8 cellular contexts compared by ENCODE assay signal in the genomic region with DNA sequence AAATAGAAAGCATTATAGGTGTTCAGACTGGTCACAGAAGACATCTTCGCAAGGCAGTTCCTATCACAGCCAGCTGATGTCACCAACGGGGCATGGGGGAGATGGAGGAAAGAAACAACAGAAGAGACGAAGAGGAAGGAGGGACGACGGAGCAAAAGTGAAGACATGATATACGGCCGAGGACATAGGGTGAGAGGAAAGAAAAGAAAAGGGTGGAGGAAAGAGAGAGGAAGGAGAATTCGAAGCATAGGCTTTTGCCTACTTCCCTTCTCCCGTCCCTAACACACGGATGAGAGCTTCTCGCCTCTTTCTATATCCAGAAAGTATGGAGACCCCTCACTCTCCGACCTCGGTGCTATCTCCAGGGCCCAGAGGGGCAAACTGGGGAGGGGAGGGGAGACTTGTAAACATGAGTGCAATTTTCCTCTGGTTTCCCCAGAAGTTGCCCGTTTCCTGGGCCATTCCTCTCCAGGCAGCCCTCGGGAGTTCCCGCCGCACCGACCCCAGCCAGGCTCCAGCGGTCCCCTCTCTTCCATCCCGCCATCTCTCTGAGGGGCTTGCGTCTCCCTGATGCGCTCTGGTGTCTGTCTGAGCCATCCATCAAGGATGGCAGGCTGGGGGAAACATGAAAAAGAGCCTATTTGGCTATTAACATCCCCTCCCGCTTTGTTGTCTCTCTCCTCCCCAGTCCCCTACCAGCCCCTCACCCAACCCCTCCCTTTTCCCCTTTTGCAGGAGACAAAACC. TPM values are rescaled to one million over a fixed set of nuclear protein-coding genes. Genes with fewer than 3 reads are reported as not detected.
DNase-seq lines count a peak whose midpoint lies in the region; ATAC-seq, FAIRE-seq and TF ChIP-seq lines count a peak whose summit lies in the region.

No MANE protein-coding gene starts in this region.

- H3K4me3 ChIP-seq in AG10803 (ENCODE audit: low read length) (peak overlapping the region; percentile 53), fibroblast of mammary gland (ENCODE audit: control insufficient read depth, low read depth, low read length) (peak overlapping the region; percentile 19), trophoblast cell (ENCODE audit: low read depth, low read length) (no peak overlapping the region)

- no peak overlapping the region for H3K27ac ChIP-seq in trophoblast cell (ENCODE audit: low read depth, low read length)

- H3K36me3 Mint-ChIP-seq in activated CD4-positive, alpha-beta memory T cell treated with anti-CD3 and anti-CD28 coated beads, Interleukin-2, amount 10 ng/mL, durations not matched to agents 7 days and 5 days (ENCODE audit: low read depth) = no peaks in the 10 kb centered on the region

- no peak overlapping the region for H3K18ac ChIP-seq in trophoblast cell (ENCODE audit: low read length)

- H3K4me1 Mint-ChIP-seq in activated CD4-positive, alpha-beta memory T cell treated with anti-CD3 and anti-CD28 coated beads, Interleukin-2, amount 10 ng/mL, durations not matched to agents 7 days and 5 days = peaks cover 23% of the 10 kb centered on the region

- no peak overlapping the region for H3K4ac ChIP-seq in trophoblast cell (ENCODE audit: low read depth, low read length)

- no CpG with 5 or more reads among the region's 23 CpGs for WGBS in trophoblast cell (ENCODE audit: extremely low coverage, insufficient coverage, insufficient read length)

- H3K4me1 ChIP-seq in trophoblast cell (ENCODE audit: control insufficient read depth in 1 of 2, insufficient read depth in 2 of 2, low read length in 2 of 2) = peaks cover 0 to 8% of the 10 kb centered on the region in 2 experiments

- H2BK5ac ChIP-seq in trophoblast cell (ENCODE audit: low read depth, low read length, poor library complexity) = no peak overlapping the region

- TF ChIP-seq POLR2A in H54 (IDR thresholded peaks at IDR 0.05; ENCODE audit: low read depth, low read length) = no peak

- no peak overlapping the region for H2AK5ac ChIP-seq in trophoblast cell (ENCODE audit: low read length)

- peaks cover 49% of the 10 kb centered on the region for H3K27me3 Mint-ChIP-seq in activated CD4-positive, alpha-beta memory T cell treated with anti-CD3 and anti-CD28 coated beads, Interleukin-2, amount 10 ng/mL, durations not matched to agents 7 days and 5 days

- peak; percentile 48 for FAIRE-seq in H54 (lab: Jason Lieb, UNC)

- H4K8ac ChIP-seq in trophoblast cell (ENCODE audit: low read depth, low read length) = peak overlapping the region; percentile 35

- ATAC-seq in GM18498 (IDR thresholded peaks at IDR 0.05; ENCODE audit: unreplicated experiment) = no peak

- H3K9me3 ChIP-seq in trophoblast cell (ENCODE audit: insufficient read depth, low read depth, low read length) = no peaks in the 10 kb centered on the region

- TF ChIP-seq CTCF in AG10803 (conservative IDR thresholded peaks at IDR 0.05; ENCODE audit: low read length) (peak; percentile 76), fibroblast of mammary gland (conservative IDR thresholded peaks at IDR 0.05; ENCODE audit: control insufficient read depth, insufficient read depth, low read depth, low read length) (peak; percentile 55)

- CTCF ChIA-PET in activated CD4-positive, alpha-beta memory T cell treated with anti-CD3 and anti-CD28 coated beads, Interleukin-2, amount 10 ng/mL, durations not matched to agents 7 days and 5 days (lab: Charles Lee) = interaction anchor here (0.7 to 13.2 kb wide), 26 partner anchors 9 to 625 kb away, joined by 3 to 185 read pairs (median 5); partner anchors contain the start of genes CDK5RAP3 and SP6

- DNase-seq in AG10803 (ENCODE audit: low read depth) (peak; percentile 68), H54 (ENCODE audit: insufficient read length, low spot score) (peak; percentile 72), NCI-H526 treated with DMSO at 0.1 percent for 48 hours (lab: John Stamatoyannopoulos, UW) (peak; percentile 73), fibroblast of mammary gland (ENCODE audit: low read depth) (peak; percentile 48), trophoblast cell (peak in 1 of 2 donors; percentile 38), mucosa of gallbladder (ENCODE audit: low spot score) (no peak)
- DNase-seq in activated CD4-positive, alpha-beta memory T cell treated with anti-CD3 and anti-CD28 coated beads, Interleukin-2, amount 10 ng/mL, durations not matched to agents 7 days and 5 days = peak; percentile 68

- H3K27ac Mint-ChIP-seq in activated CD4-positive, alpha-beta memory T cell treated with anti-CD3 and anti-CD28 coated beads, Interleukin-2, amount 10 ng/mL, durations not matched to agents 7 days and 5 days = no peak overlapping the region

- POLR2A ChIA-PET in activated CD4-positive, alpha-beta memory T cell treated with anti-CD3 and anti-CD28 coated beads, Interleukin-2, amount 10 ng/mL, durations not matched to agents 7 days and 5 days (lab: Charles Lee) = interaction anchor here (0.5 to 4.4 kb wide), 8 partner anchors 28 to 320 kb away, joined by 3 to 22 read pairs (median 4); partner anchors contain the start of genes CDK5RAP3, NFE2L1 and SNX11

- H3K79me2 ChIP-seq in trophoblast cell (ENCODE audit: control insufficient read depth, insufficient read depth, low read length, poor library complexity) = no peaks in the 10 kb centered on the region

- peak overlapping the region; percentile 77 for H3K4me2 ChIP-seq in trophoblast cell (ENCODE audit: low read length)

- H2AFZ ChIP-seq in trophoblast cell (ENCODE audit: insufficient read depth, low read length, poor library complexity) = peak overlapping the region; percentile 72

- H3K36me3 ChIP-seq in trophoblast cell (ENCODE audit: control insufficient read depth in 1 of 2, insufficient read depth in 2 of 2, low read length in 2 of 2) = no peaks in the 10 kb centered on the region

- no peak overlapping the region for H2BK120ac ChIP-seq in trophoblast cell (ENCODE audit: insufficient read depth, low read length, poor library complexity)

- peaks cover 11% of the 10 kb centered on the region for H3K27me3 ChIP-seq in trophoblast cell (ENCODE audit: insufficient read depth, low read length)

- H3K14ac ChIP-seq in trophoblast cell (ENCODE audit: low read length) = no peak overlapping the region

- peak overlapping the region; percentile 73 for H3K4me3 Mint-ChIP-seq in activated CD4-positive, alpha-beta memory T cell treated with anti-CD3 and anti-CD28 coated beads, Interleukin-2, amount 10 ng/mL, durations not matched to agents 7 days and 5 days

- H3K9me3 Mint-ChIP-seq in activated CD4-positive, alpha-beta memory T cell treated with anti-CD3 and anti-CD28 coated beads, Interleukin-2, amount 10 ng/mL, durations not matched to agents 7 days and 5 days = no peaks in the 10 kb centered on the region

- no peak overlapping the region for H4K12ac ChIP-seq in trophoblast cell (ENCODE audit: low read depth, low read length)

- H3K23ac ChIP-seq in trophoblast cell (ENCODE audit: low read length) = no peak overlapping the region

- H4K91ac ChIP-seq in trophoblast cell (ENCODE audit: low read depth, low read length) = no peak overlapping the region

- no peak overlapping the region for H2BK12ac ChIP-seq in trophoblast cell (ENCODE audit: low read length)

- no peaks in the 10 kb centered on the region for H3K79me1 ChIP-seq in trophoblast cell (ENCODE audit: low read length)

- no peak overlapping the region for H3K9ac ChIP-seq in trophoblast cell (ENCODE audit: low read length)

RNA-seq across cellular contexts. Expression of gene COPZ2, which starts 26.0 kb away (rescaled TPM):
- total RNA-seq in activated CD4-positive, alpha-beta memory T cell treated with anti-CD3 and anti-CD28 coated beads, Interleukin-2, amount 10 ng/mL, durations not matched to agents 7 days and 5 days = 10 to 100 TPM in 1 of 2 experiments, 1 to 10 TPM in 1; 7.4 to 11.5 TPM
- polyA plus RNA-seq in trophoblast cell (2013) = 1.8 and 2.3 TPM in 2 replicates
- total RNA-seq in mucosa of gallbladder = 39.3 TPM

RNA-seq across cellular contexts. Expression of gene NFE2L1, which starts 36.6 kb away (rescaled TPM):
- total RNA-seq in activated CD4-positive, alpha-beta memory T cell treated with anti-CD3 and anti-CD28 coated beads, Interleukin-2, amount 10 ng/mL, durations not matched to agents 7 days and 5 days = 10 to 100 TPM; 69.4 to 70.2 TPM
- 87.8 and 92.2 TPM in 2 replicates for polyA plus RNA-seq in trophoblast cell (2013)
- total RNA-seq in mucosa of gallbladder = 207 TPM

RNA-seq across cellular contexts. Expression of gene CDK5RAP3, which starts 40.7 kb away (rescaled TPM):
- total RNA-seq in activated CD4-positive, alpha-beta memory T cell treated with anti-CD3 and anti-CD28 coated beads, Interleukin-2, amount 10 ng/mL, durations not matched to agents 7 days and 5 days = 100 to 1,000 TPM; 194 to 205 TPM
- polyA plus RNA-seq in trophoblast cell (2013) = 102 TPM in 2 replicates
- total RNA-seq in mucosa of gallbladder = 194 TPM

RNA-seq across cellular contexts. Expression of gene PRR15L, which starts 53.9 kb away (rescaled TPM):
- total RNA-seq in activated CD4-positive, alpha-beta memory T cell treated with anti-CD3 and anti-CD28 coated beads, Interleukin-2, amount 10 ng/mL, durations not matched to agents 7 days and 5 days = not detected
- polyA plus RNA-seq in trophoblast cell (2013) = 0.04 TPM in 1 of 2 replicates, not detected in the other
- total RNA-seq in mucosa of gallbladder = 109 TPM
